In the genomic region with DNA sequence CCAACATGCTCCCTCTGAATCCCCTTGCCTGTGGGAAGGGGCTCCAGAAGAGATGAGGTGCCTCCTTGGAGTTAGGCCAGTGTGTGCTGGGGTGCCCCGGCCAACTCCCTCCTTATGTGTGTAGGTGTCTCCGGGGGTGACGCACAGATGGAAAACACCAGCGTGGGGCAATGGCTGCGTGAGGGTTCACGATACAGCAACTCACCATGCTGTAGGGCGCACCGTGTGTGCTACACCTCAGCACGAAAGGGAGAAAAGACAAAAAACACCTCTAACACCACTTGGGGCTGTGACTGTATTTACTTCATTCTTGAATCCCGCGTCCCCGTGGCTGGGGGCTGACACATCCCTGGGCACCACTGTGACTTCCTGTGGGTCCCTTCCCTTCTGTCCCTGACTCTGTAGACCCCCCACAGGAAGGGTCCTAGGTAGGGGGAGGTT, we compare ENCODE assay signal across 13 cellular contexts. TPM values are rescaled to one million over a fixed set of nuclear protein-coding genes. Genes with fewer than 3 reads are reported as not detected.
DNase-seq lines count a peak whose midpoint lies in the region; TF ChIP-seq lines count a peak whose summit lies in the region.
"Had no signal": no experiment of that assay in that cellular context is flagged by ENCODE, and none has a peak within 500 bp of the region (broad histone marks: within the 10 kb centered on the region; RNA-seq: fewer than 3 reads in every experiment).

No MANE protein-coding gene starts in this region.

- no peak overlapping the region for H3K9ac ChIP-seq in neural progenitor cell
- H3K9ac ChIP-seq: GM23248 had no signal

- no peak overlapping the region for H3K4me3 ChIP-seq in A673 (ENCODE audit: low read depth, low read length, poor library complexity, severe bottlenecking)
- no peak overlapping the region for H3K4me3 ChIP-seq in H7 (ENCODE audit: insufficient read depth, low read depth, low read length)
- no peak overlapping the region for H3K4me3 ChIP-seq in neural progenitor cell
- H3K4me3 ChIP-seq: GM23248, uterus had no signal

- no peak for TF ChIP-seq CTCF in A673 (conservative IDR thresholded peaks at IDR 0.05; ENCODE audit: low read depth, low read length)
- TF ChIP-seq CTCF in nephron (IDR thresholded peaks at IDR 0.05; ENCODE audit: unreplicated experiment in 3 of 3): no peak
- TF ChIP-seq CTCF in endothelial cell (IDR thresholded peaks at IDR 0.05; ENCODE audit: unreplicated experiment): no peak
- TF ChIP-seq CTCF in neural progenitor cell (IDR thresholded peaks at IDR 0.05): no peak

- CTCF ChIA-PET in A673 (lab: Charles Lee): no interaction called here

- DNase-seq in A673 (ENCODE audit: low spot score) (no peak), H7 (peak; percentile 36), mucosa of gallbladder (ENCODE audit: low spot score) (no peak), HCEC 1CT (no peak), endothelial cell (ENCODE audit: low spot score) (no peak), neural progenitor cell (ENCODE audit: low spot score) (no peak)
- DNase-seq in activated T-helper 2 cell treated with anti-CD3 and anti-CD28 coated beads, Interferon-gamma antibody, Interleukin-2, Interleukin-4, amounts not matched to agents 10 μg/mL and 5 μg/mL and 100 μg/mL, durations not matched to agents 14 hours and 24 hours and 36 hours (ENCODE audit: low spot score): no peak
- DNase-seq: activated naive CD4-positive, alpha-beta T cell; GM23248; NCI-H1694 treated with DMSO at 0.1 percent for 48 hours; NCI-H226; uterus had no signal

- H3K4me2 ChIP-seq in neural progenitor cell: no peak overlapping the region

- peaks cover 68% of the 10 kb centered on the region for H4K20me1 ChIP-seq in neural progenitor cell (ENCODE audit: low read depth)

- H3K27ac ChIP-seq in A673 (ENCODE audit: low read depth, low read length, poor library complexity, severe bottlenecking) (peak overlapping the region; percentile 37), neural progenitor cell (no peak overlapping the region)
- H3K27ac ChIP-seq: GM23248, uterus had no signal

- H3K36me3 Mint-ChIP-seq in activated T-helper 2 cell treated with anti-CD3 and anti-CD28 coated beads, Interferon-gamma antibody, Interleukin-2, Interleukin-4, amounts not matched to agents 10 μg/mL and 5 μg/mL and 100 μg/mL, durations not matched to agents 14 hours and 24 hours and 36 hours (ENCODE audit: low read depth): peaks cover 16% of the 10 kb centered on the region
- H3K36me3 Mint-ChIP-seq in nephron (ENCODE audit: low read depth) (no peaks in the 10 kb centered on the region), endothelial cell (ENCODE audit: low read depth, unreplicated experiment) (peaks cover 3% of the 10 kb centered on the region), neural progenitor cell (peaks cover 2% of the 10 kb centered on the region)

- no peaks in the 10 kb centered on the region for H3K79me2 ChIP-seq in neural progenitor cell (ENCODE audit: low read depth)

- intact Hi-C loops in A673 (cut with micrococcal nuclease; ENCODE audit: unreplicated experiment): no loop called here
- intact Hi-C loops in activated T-helper 2 cell treated with anti-CD3 and anti-CD28 coated beads, Interferon-gamma antibody, Interleukin-2, Interleukin-4, amounts not matched to agents 10 μg/mL and 5 μg/mL and 100 μg/mL, durations not matched to agents 14 hours and 24 hours and 36 hours (cut with micrococcal nuclease): no loop called here

- H3K4me1 ChIP-seq in A673 (ENCODE audit: insufficient read depth, low read length, poor library complexity, severe bottlenecking) (peaks cover 17% of the 10 kb centered on the region), neural progenitor cell (peaks cover 33% of the 10 kb centered on the region)

- no peaks in the 10 kb centered on the region for H3K27me3 Mint-ChIP-seq in activated T-helper 2 cell treated with anti-CD3 and anti-CD28 coated beads, Interferon-gamma antibody, Interleukin-2, Interleukin-4, amounts not matched to agents 10 μg/mL and 5 μg/mL and 100 μg/mL, durations not matched to agents 14 hours and 24 hours and 36 hours (ENCODE audit: low read depth)
- no peaks in the 10 kb centered on the region for H3K27me3 Mint-ChIP-seq in nephron (ENCODE audit: low read depth)
- peaks cover 10% of the 10 kb centered on the region for H3K27me3 Mint-ChIP-seq in endothelial cell (ENCODE audit: unreplicated experiment)
- H3K27me3 Mint-ChIP-seq in neural progenitor cell (ENCODE audit: insufficient read depth, low read depth): peaks cover 5% of the 10 kb centered on the region

- no peak overlapping the region for H2AFZ ChIP-seq in neural progenitor cell (replicated peaks)
- H2AFZ ChIP-seq: GM23248 had no signal

- H3K9me3 ChIP-seq in A673 (ENCODE audit: low read depth, low read length, poor library complexity, severe bottlenecking) (no peaks in the 10 kb centered on the region), neural progenitor cell (ENCODE audit: low read depth) (no peaks in the 10 kb centered on the region)
- H3K9me3 ChIP-seq: uterus had no signal

- H3K36me3 ChIP-seq in A673 (ENCODE audit: insufficient read depth, low read length, poor library complexity, severe bottlenecking): no peaks in the 10 kb centered on the region
- peaks cover 1% of the 10 kb centered on the region for H3K36me3 ChIP-seq in H7 (replicated peaks; ENCODE audit: control insufficient read depth, insufficient read depth, low read length)
- H3K36me3 ChIP-seq in neural progenitor cell: no peaks in the 10 kb centered on the region
- H3K36me3 ChIP-seq: uterus had no signal

- H3K4me1 Mint-ChIP-seq in activated T-helper 2 cell treated with anti-CD3 and anti-CD28 coated beads, Interferon-gamma antibody, Interleukin-2, Interleukin-4, amounts not matched to agents 10 μg/mL and 5 μg/mL and 100 μg/mL, durations not matched to agents 14 hours and 24 hours and 36 hours (ENCODE audit: low read depth): peaks cover 27% of the 10 kb centered on the region
- H3K4me1 Mint-ChIP-seq in nephron: peaks cover 29% of the 10 kb centered on the region
- H3K4me1 Mint-ChIP-seq in endothelial cell (ENCODE audit: unreplicated experiment): peaks cover 59% of the 10 kb centered on the region
- peaks cover 25% of the 10 kb centered on the region for H3K4me1 Mint-ChIP-seq in neural progenitor cell

- no TSS peak for BruUV-seq in A673 (replicated peaks; lab: Mats Ljungman, UMichigan)

- no peaks in the 10 kb centered on the region for H3K27me3 ChIP-seq in A673 (replicated peaks; ENCODE audit: insufficient read depth, low read depth, low read length, poor library complexity)
- no peaks in the 10 kb centered on the region for H3K27me3 ChIP-seq in H7 (ENCODE audit: control insufficient read depth, insufficient read depth, low read length)
- H3K27me3 ChIP-seq in neural progenitor cell: peaks cover 18% of the 10 kb centered on the region
- H3K27me3 ChIP-seq: uterus had no signal

- H3K27ac Mint-ChIP-seq in activated T-helper 2 cell treated with anti-CD3 and anti-CD28 coated beads, Interferon-gamma antibody, Interleukin-2, Interleukin-4, amounts not matched to agents 10 μg/mL and 5 μg/mL and 100 μg/mL, durations not matched to agents 14 hours and 24 hours and 36 hours: peak overlapping the region; percentile 38
- H3K27ac Mint-ChIP-seq in nephron: peak overlapping the region in 2 of 3 experiments; percentile 33 to 82
- H3K27ac Mint-ChIP-seq in endothelial cell (ENCODE audit: unreplicated experiment): no peak overlapping the region
- no peak overlapping the region for H3K27ac Mint-ChIP-seq in neural progenitor cell

- H3K4me3 Mint-ChIP-seq in activated T-helper 2 cell treated with anti-CD3 and anti-CD28 coated beads, Interferon-gamma antibody, Interleukin-2, Interleukin-4, amounts not matched to agents 10 μg/mL and 5 μg/mL and 100 μg/mL, durations not matched to agents 14 hours and 24 hours and 36 hours (ENCODE audit: low read depth): no peak overlapping the region
- H3K4me3 Mint-ChIP-seq in nephron: no peak overlapping the region
- no peak overlapping the region for H3K4me3 Mint-ChIP-seq in endothelial cell (ENCODE audit: unreplicated experiment)
- no peak overlapping the region for H3K4me3 Mint-ChIP-seq in neural progenitor cell

- H3F3A ChIP-seq in neural progenitor cell (ENCODE audit: low read depth): peaks cover 15% of the 10 kb centered on the region

- H3K9me3 Mint-ChIP-seq in activated T-helper 2 cell treated with anti-CD3 and anti-CD28 coated beads, Interferon-gamma antibody, Interleukin-2, Interleukin-4, amounts not matched to agents 10 μg/mL and 5 μg/mL and 100 μg/mL, durations not matched to agents 14 hours and 24 hours and 36 hours: no peaks in the 10 kb centered on the region
- H3K9me3 Mint-ChIP-seq in nephron (no peaks in the 10 kb centered on the region), endothelial cell (ENCODE audit: unreplicated experiment) (no peaks in the 10 kb centered on the region), neural progenitor cell (no peaks in the 10 kb centered on the region)

- POLR2A ChIA-PET in A673 (lab: Charles Lee; ENCODE audit: low non-redundant PET): no interaction called here

RNA-seq across cellular contexts. Expression of a gene that starts 1.6 kb away (rescaled TPM):
- total RNA-seq in A673 (2021) (9.1 and 13.8 TPM in 2 replicates), mucosa of gallbladder (49.2 TPM), endothelial cell (ENCODE audit: unreplicated experiment) (11.0 TPM), neural progenitor cell (ENCODE audit: low replicate concordance) (9.0 and 22.7 TPM in 2 replicates)
- 5.6 and 7.4 TPM in 2 replicates for total RNA-seq in H7 (2014; rRNA removed; shearing (Covaris generic))
- 11.9 and 12.1 TPM in 2 replicates for total RNA-seq in activated T-helper 2 cell treated with anti-CD3 and anti-CD28 coated beads, Interferon-gamma antibody, Interleukin-2, Interleukin-4, amounts not matched to agents 10 μg/mL and 5 μg/mL and 100 μg/mL, durations not matched to agents 14 hours and 24 hours and 36 hours

RNA-seq across cellular contexts. Expression of a gene that starts 22.8 kb away (rescaled TPM):
- total RNA-seq in A673 (2021): 75.4 and 84.7 TPM in 2 replicates
- 32.5 and 33.7 TPM in 2 replicates for total RNA-seq in H7 (2014; rRNA removed; shearing (Covaris generic))
- total RNA-seq in activated T-helper 2 cell treated with anti-CD3 and anti-CD28 coated beads, Interferon-gamma antibody, Interleukin-2, Interleukin-4, amounts not matched to agents 10 μg/mL and 5 μg/mL and 100 μg/mL, durations not matched to agents 14 hours and 24 hours and 36 hours: 82.4 and 84.9 TPM in 2 replicates
- 25.7 TPM for total RNA-seq in mucosa of gallbladder
- 42.1 TPM for total RNA-seq in endothelial cell (ENCODE audit: unreplicated experiment)
- 24.4 and 41.9 TPM in 2 replicates for total RNA-seq in neural progenitor cell (ENCODE audit: low replicate concordance)

Comparison
In these comparisons a context has a peak if more than half of its experiments do, and no peak if none do; other contexts are left out.
1. H3K27ac Mint-ChIP-seq: peak in activated T-helper 2 cell treated with anti-CD3 and anti-CD28 coated beads, Interferon-gamma antibody, Interleukin-2, Interleukin-4, amounts not matched to agents 10 μg/mL and 5 μg/mL and 100 μg/mL, durations not matched to agents 14 hours and 24 hours and 36 hours (single experiment) and nephron (2 of 3); none in endothelial cell (single experiment) and neural progenitor cell (single experiment).